Comparison of ENCODE assay signal across 8 cellular contexts in the genomic region with DNA sequence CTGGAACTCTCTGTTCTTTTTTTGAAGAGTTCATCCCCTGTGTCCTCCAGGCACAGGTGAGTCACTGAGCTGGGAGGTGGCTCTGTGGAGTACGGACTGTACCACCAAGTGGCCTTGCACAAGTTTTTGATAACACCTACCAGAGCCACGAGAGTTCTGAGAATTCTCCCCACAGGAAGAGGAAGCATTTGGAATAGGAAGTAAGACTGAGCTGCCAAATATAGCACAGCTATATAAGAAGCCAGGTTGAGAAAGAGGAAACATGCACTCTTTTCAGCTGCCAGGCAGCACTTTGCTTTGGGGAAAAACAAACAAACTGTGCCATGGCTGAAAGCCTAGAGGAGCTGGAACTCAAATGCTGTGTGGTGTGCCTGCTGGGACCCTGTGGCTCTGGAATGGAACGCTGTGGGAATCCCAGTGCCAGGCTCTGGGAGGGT.
A peak's percentile ranks its signal among the peaks of the same experiment; 100 is the strongest.
DNase-seq lines count a peak whose midpoint lies in the region; ATAC-seq and TF ChIP-seq lines count a peak whose summit lies in the region.

No MANE protein-coding gene starts in this region.

- H3K9me3 ChIP-seq in body of pancreas (no peaks in the 10 kb centered on the region), thyroid gland (no peaks in the 10 kb centered on the region)

- H3K4me3 ChIP-seq in body of pancreas (no peak overlapping the region), thyroid gland (replicated peaks in 1 of 3) (no peak overlapping the region)

- intact Hi-C loops in body of pancreas (cut with DNase I) (no loop called here), thyroid gland (cut with DNase I) (no loop called here)

- TF ChIP-seq CTCF in body of pancreas (IDR thresholded peaks at IDR 0.05) = no peak
- no peak for TF ChIP-seq CTCF in thyroid gland (IDR thresholded peaks at IDR 0.05)

- H3K27me3 ChIP-seq in body of pancreas (no peaks in the 10 kb centered on the region), thyroid gland (no peaks in the 10 kb centered on the region)

- H3K4me1 ChIP-seq in body of pancreas (peaks cover 20% of the 10 kb centered on the region), thyroid gland (peaks cover 38 to 58% of the 10 kb centered on the region in 2 donors)

- WGBS in body of pancreas, 2 donors = 2 to 3% methylated on average over 3 of the region's 3 CpGs
- WGBS in thyroid gland, 2 donors = 7 to 10% methylated on average over 3 of the region's 3 CpGs

- peak in 2 of 3 donors; percentile 51 to 66 for TF ChIP-seq POLR2A in body of pancreas (IDR thresholded peaks at IDR 0.05)
- peak in 1 of 2 donors; percentile 25 for TF ChIP-seq POLR2A in thyroid gland (IDR thresholded peaks at IDR 0.05)

- peak; percentile 96 for ATAC-seq in body of pancreas
- peak; percentile 92 for ATAC-seq in left lobe of liver
- no peak for ATAC-seq in HG03039 (IDR thresholded peaks at IDR 0.05; ENCODE audit: unreplicated experiment)
- ATAC-seq in HG03045 (IDR thresholded peaks at IDR 0.05; ENCODE audit: unreplicated experiment) = no peak

- DNase-seq in stimulated activated CD4-positive, alpha-beta T cell treated with anti-CD3 and anti-CD28 coated beads, Interleukin-15, amount 100 ng/mL, for 24 hours = peak; percentile 45
- no peak for DNase-seq in stimulated activated CD4-positive, alpha-beta T cell treated with anti-CD3 and anti-CD28 coated beads, Interleukin-12 subunit alpha, Interleukin-12 subunit beta, amount 100 ng/mL, for 4 hours
- peak; percentile 97 for DNase-seq in NOMO-1 treated with DMSO at 0.1 percent for 48 hours (lab: John Stamatoyannopoulos, UW; ENCODE audit: unreplicated experiment)
- peak; percentile 66 to 90 (median 80) for DNase-seq in body of pancreas
- peak; percentile 66 for DNase-seq in left lobe of liver (ENCODE audit: low spot score)
- DNase-seq in thyroid gland = peak; percentile 88 to 90

- H3K27ac ChIP-seq in body of pancreas (peak overlapping the region; percentile 66 to 87 (median 76)), thyroid gland (peak overlapping the region; percentile 87 to 90 (median 89))

- H3K36me3 ChIP-seq in body of pancreas (replicated peaks in 1 of 2; ENCODE audit: insufficient read depth in 1 of 2, low read depth in 2 of 2) (no peaks in the 10 kb centered on the region), thyroid gland (no peaks in the 10 kb centered on the region)

Comparison
In these comparisons a context has a peak if more than half of its experiments do, and no peak if none do; other contexts are left out.
1. ATAC-seq: peak in body of pancreas (single experiment) and left lobe of liver (single experiment); none in HG03039 (single experiment) and HG03045 (single experiment).